In genomic region chr2:241818943-241819270, GRCh38 we compare ENCODE assay signal across 1 cellular context.
A peak's percentile ranks its signal among the peaks of the same experiment; 100 is the strongest.
TF ChIP-seq lines count a peak whose summit lies in the region.

No MANE protein-coding gene starts in this region.

TF ChIP-seq in HepG2, 621 proteins besides CTCF, POLR2A, EP300 and RAD21 (continued from another document and continues in another):
- no peak for TF ChIP-seq ZSCAN20 (CRISPR knock-in tag; IDR thresholded peaks at IDR 0.05; ENCODE audit: borderline replicate concordance)
- TF ChIP-seq ZNF10 (CRISPR knock-in tag; IDR thresholded peaks at IDR 0.05; ENCODE audit: borderline replicate concordance, low read depth): no peak
- TF ChIP-seq ZNF3 (CRISPR knock-in tag; IDR thresholded peaks at IDR 0.05): peak; percentile 42; the same call in 1 of the 2 replicates
- peak; percentile 82 for TF ChIP-seq ZNF704 (CRISPR knock-in tag; IDR thresholded peaks at IDR 0.05; ENCODE audit: borderline replicate concordance)
- peak; percentile 83; the same call in 1 of the 2 replicates for TF ChIP-seq TFDP1 (CRISPR knock-in tag; IDR thresholded peaks at IDR 0.05; ENCODE audit: borderline replicate concordance)
- no peak for TF ChIP-seq SRSF4 (IDR thresholded peaks at IDR 0.05; ENCODE audit: low read depth, low read length, poor library complexity, severe bottlenecking)
- peak; percentile 93 for TF ChIP-seq KLF11 (CRISPR knock-in tag; IDR thresholded peaks at IDR 0.05)
- TF ChIP-seq ERF (CRISPR knock-in tag; IDR thresholded peaks at IDR 0.05): peak; percentile 89
- no peak for TF ChIP-seq ZNF296 (CRISPR knock-in tag; conservative IDR thresholded peaks at IDR 0.05)
- TF ChIP-seq TERF1 (CRISPR knock-in tag; IDR thresholded peaks at IDR 0.05): no peak
- peak; percentile 52; the same call in 1 of the 2 replicates for TF ChIP-seq CHCHD3 (CRISPR knock-in tag; IDR thresholded peaks at IDR 0.05)
- peak; percentile 80; the same call in 1 of the 2 replicates for TF ChIP-seq CEBPB (IDR thresholded peaks at IDR 0.05; ENCODE audit: borderline replicate concordance, low read depth, low read length)
- TF ChIP-seq ZNF577 (CRISPR knock-in tag; IDR thresholded peaks at IDR 0.05; ENCODE audit: borderline replicate concordance, low read depth): no peak
- peak; percentile 95 for TF ChIP-seq ARNT2 (CRISPR knock-in tag; IDR thresholded peaks at IDR 0.05; ENCODE audit: low read depth)
- 0 out of 2 replicates have a peak, but pooled peaks have one; percentile 4 for TF ChIP-seq ZBTB7B (CRISPR knock-in tag; IDR thresholded peaks at IDR 0.05)
- no peak for TF ChIP-seq ZNF513 (CRISPR knock-in tag; conservative IDR thresholded peaks at IDR 0.05)
- TF ChIP-seq SP140L (CRISPR knock-in tag; IDR thresholded peaks at IDR 0.05; ENCODE audit: borderline replicate concordance): no peak; the same call in 1 of the 2 replicates
- peak; percentile 86; the same call in 1 of the 2 replicates for TF ChIP-seq ZNF552 (CRISPR knock-in tag; IDR thresholded peaks at IDR 0.05; ENCODE audit: borderline replicate concordance)
- TF ChIP-seq ZBTB37 (CRISPR knock-in tag; IDR thresholded peaks at IDR 0.05): 0 out of 2 replicates have a peak, but pooled peaks have one; percentile 41
- peak; percentile 89; the same call in 1 of the 2 replicates for TF ChIP-seq ZNF580 (CRISPR knock-in tag; IDR thresholded peaks at IDR 0.05; ENCODE audit: borderline replicate concordance, low read depth)
- TF ChIP-seq YY1 (IDR thresholded peaks at IDR 0.05; ENCODE audit: insufficient read depth, insufficient replicate concordance, low read depth, low read length): peak; percentile 32
- TF ChIP-seq SCMH1 (CRISPR knock-in tag; IDR thresholded peaks at IDR 0.05; ENCODE audit: borderline replicate concordance): no peak
- peak; percentile 80; the same call in 1 of the 2 replicates for TF ChIP-seq ZSCAN21 (CRISPR knock-in tag; IDR thresholded peaks at IDR 0.05; ENCODE audit: borderline replicate concordance)
- peak; percentile 94; the same call in 1 of the 2 replicates for TF ChIP-seq ZNF747 (CRISPR knock-in tag; IDR thresholded peaks at IDR 0.05; ENCODE audit: borderline replicate concordance)
- TF ChIP-seq ZNF644 (CRISPR knock-in tag; IDR thresholded peaks at IDR 0.05; ENCODE audit: low read depth): 0 out of 2 replicates have a peak, but pooled peaks have one; percentile 35
- peak; percentile 44; the same call in 1 of the 2 replicates for TF ChIP-seq ZSCAN29 (CRISPR knock-in tag; conservative IDR thresholded peaks at IDR 0.05)
- TF ChIP-seq CCDC6 (CRISPR knock-in tag; IDR thresholded peaks at IDR 0.05): peak; percentile 99
- TF ChIP-seq ISX (CRISPR knock-in tag; conservative IDR thresholded peaks at IDR 0.05): no peak
- no peak for TF ChIP-seq TEAD2 (CRISPR knock-in tag; IDR thresholded peaks at IDR 0.05)
- TF ChIP-seq ZBTB21 (CRISPR knock-in tag; IDR thresholded peaks at IDR 0.05): 0 out of 2 replicates have a peak, but pooled peaks have one; percentile 16
- peak; percentile 64; the same call in 1 of the 2 replicates for TF ChIP-seq ZNF441 (CRISPR knock-in tag; IDR thresholded peaks at IDR 0.05; ENCODE audit: borderline replicate concordance)
- TF ChIP-seq ZNF607 (CRISPR knock-in tag; IDR thresholded peaks at IDR 0.05; ENCODE audit: borderline replicate concordance): 0 out of 2 replicates have a peak, but pooled peaks have one; percentile 71
- TF ChIP-seq EHMT2 (IDR thresholded peaks at IDR 0.05; ENCODE audit: borderline replicate concordance, low read depth, low read length): 0 out of 2 replicates have a peak, but pooled peaks have one; percentile 30
- no peak for TF ChIP-seq ZNF136 (CRISPR knock-in tag; IDR thresholded peaks at IDR 0.05; ENCODE audit: low read depth)
- TF ChIP-seq ZNF280B (CRISPR knock-in tag; IDR thresholded peaks at IDR 0.05; ENCODE audit: borderline replicate concordance): peak; percentile 97
- TF ChIP-seq DDIT3 (CRISPR knock-in tag; IDR thresholded peaks at IDR 0.05): no peak
- peak; percentile 13; the same call in 1 of the 2 replicates for TF ChIP-seq RFX3 (CRISPR knock-in tag; IDR thresholded peaks at IDR 0.05)
- peak; percentile 87 for TF ChIP-seq ZNF761 (CRISPR knock-in tag; conservative IDR thresholded peaks at IDR 0.05)
- TF ChIP-seq RCOR2 (CRISPR knock-in tag; IDR thresholded peaks at IDR 0.05): peak; percentile 88
- TF ChIP-seq ZBTB38 (CRISPR knock-in tag; IDR thresholded peaks at IDR 0.05): peak; percentile 65; the same call in 1 of the 2 replicates
- TF ChIP-seq GMEB1 (CRISPR knock-in tag; IDR thresholded peaks at IDR 0.05; ENCODE audit: borderline replicate concordance): peak; percentile 55; the same call in 1 of the 2 replicates
- no peak for TF ChIP-seq HES4 (CRISPR knock-in tag; IDR thresholded peaks at IDR 0.05; ENCODE audit: borderline replicate concordance)
- no peak for TF ChIP-seq MTERF4 (CRISPR knock-in tag; IDR thresholded peaks at IDR 0.05)
- TF ChIP-seq HNRNPH1 (optimal IDR thresholded peaks at IDR 0.05; ENCODE audit: low read depth, low read length): no peak
- TF ChIP-seq SIN3A (IDR thresholded peaks at IDR 0.05; ENCODE audit: borderline replicate concordance, low read depth, low read length): no peak
- TF ChIP-seq ZNF138 (CRISPR knock-in tag; IDR thresholded peaks at IDR 0.05; ENCODE audit: low read depth): no peak
- TF ChIP-seq ZNF343 (CRISPR knock-in tag; IDR thresholded peaks at IDR 0.05): no peak
- peak; percentile 89 for TF ChIP-seq CEBPG (CRISPR knock-in tag; IDR thresholded peaks at IDR 0.05)
- peak; percentile 60 for TF ChIP-seq POLR2G (IDR thresholded peaks at IDR 0.05; ENCODE audit: low read depth, low read length)
- TF ChIP-seq ZNF576 (CRISPR knock-in tag; IDR thresholded peaks at IDR 0.05): no peak
- TF ChIP-seq PPARG (CRISPR knock-in tag; conservative IDR thresholded peaks at IDR 0.05): peak; percentile 59; the same call in 1 of the 2 replicates
- TF ChIP-seq PLRG1 (conservative IDR thresholded peaks at IDR 0.05): no peak
- TF ChIP-seq TRAFD1 (CRISPR knock-in tag; IDR thresholded peaks at IDR 0.05; ENCODE audit: borderline replicate concordance): 0 out of 2 replicates have a peak, but pooled peaks have one; percentile 88
- TF ChIP-seq POGZ (CRISPR knock-in tag; IDR thresholded peaks at IDR 0.05): peak; percentile 54
